ENCODE assay signal across 14 cellular contexts in the genomic region with DNA sequence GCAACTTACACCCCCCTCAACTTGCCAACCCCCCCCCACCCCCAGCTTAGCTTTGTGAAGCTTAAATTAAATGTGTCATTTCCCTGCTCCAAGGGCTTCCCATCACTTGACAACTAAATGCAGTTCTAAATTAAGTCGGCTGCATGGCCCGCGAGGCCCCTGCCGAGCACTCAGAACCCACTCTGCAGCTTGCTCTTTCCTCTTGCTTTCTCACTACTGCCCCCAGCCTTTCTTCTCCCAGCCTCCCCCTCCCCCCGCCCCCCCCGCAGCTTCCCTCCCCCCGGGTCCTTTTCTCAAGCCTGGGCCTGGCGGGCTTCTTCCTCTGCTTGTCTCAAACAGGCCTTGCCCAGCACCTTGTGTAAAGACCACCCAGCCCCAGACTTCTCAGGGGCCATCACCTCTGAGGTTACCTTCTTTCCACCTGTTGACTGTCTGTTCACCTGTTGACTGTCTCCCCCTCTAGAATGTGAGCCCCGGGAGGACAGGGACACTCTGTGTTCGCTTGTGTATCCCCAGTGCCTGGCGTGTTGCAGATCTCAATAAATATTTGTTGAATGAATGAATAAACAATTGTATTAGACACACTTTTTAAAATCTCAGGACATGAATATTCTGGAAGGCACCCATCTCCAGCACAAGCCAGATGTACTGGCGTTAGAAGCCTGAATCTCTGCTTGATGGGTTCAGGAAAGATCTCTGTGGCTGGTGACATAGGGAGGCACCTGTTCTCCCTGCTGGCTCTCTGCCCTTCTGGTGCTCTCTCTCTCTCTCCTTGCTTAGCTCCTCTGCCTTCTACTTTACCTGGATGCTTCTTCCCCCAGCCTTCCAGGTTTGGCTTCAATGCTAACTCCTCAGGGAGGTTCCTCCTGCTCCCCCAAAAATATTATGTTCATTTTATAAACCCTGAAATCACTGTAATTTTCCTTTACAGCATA. TPM values are rescaled to one million over a fixed set of nuclear protein-coding genes. Genes with fewer than 3 reads are reported as not detected.
DNase-seq lines count a peak whose midpoint lies in the region; ATAC-seq, FAIRE-seq and TF ChIP-seq lines count a peak whose summit lies in the region.
"Had no signal": no experiment of that assay in that cellular context is flagged by ENCODE, and none has a peak within 500 bp of the region (broad histone marks: within the 10 kb centered on the region; RNA-seq: fewer than 3 reads in every experiment).

No MANE protein-coding gene starts in this region.

- H3K27ac ChIP-seq in Peyer's patch (no peak overlapping the region), iPS-20b (ENCODE audit: low read length) (no peak overlapping the region), HepG2 (ENCODE audit: extremely low read length, insufficient read depth, low read length) (no peak overlapping the region)

- H3K27ac Mint-ChIP-seq in activated T-cell treated with anti-CD3 and anti-CD28 coated beads, Interleukin-2, amount 50 U/mL, for 72 hours: peak overlapping the region; percentile 9
- H3K27ac Mint-ChIP-seq in stimulated activated memory B cell treated with anti-CD40 and anti-IgM and Interleukin-4, amounts not matched to agents 10 μg/mL and 1 μg/mL and 100 μg/mL, for 72 hours: no peak overlapping the region

- H3K27me3 Mint-ChIP-seq in activated T-cell treated with anti-CD3 and anti-CD28 coated beads, Interleukin-2, amount 50 U/mL, for 72 hours (ENCODE audit: low read depth): peaks cover 48% of the 10 kb centered on the region
- H3K27me3 Mint-ChIP-seq in stimulated activated memory B cell treated with anti-CD40 and anti-IgM and Interleukin-4, amounts not matched to agents 10 μg/mL and 1 μg/mL and 100 μg/mL, for 72 hours: peaks cover 67% of the 10 kb centered on the region

- H3K4me1 ChIP-seq in Peyer's patch (peaks cover 8 to 16% (median 12%) of the 10 kb centered on the region in 4 donors), iPS-20b (ENCODE audit: insufficient read depth, low read length) (peaks cover 5% of the 10 kb centered on the region; the same call in 1 of the 2 replicates), HepG2 (ENCODE audit: insufficient read depth, low read length) (peaks cover 16% of the 10 kb centered on the region)

- no peak for DNase-seq in activated T-cell treated with anti-CD3 and anti-CD28 coated beads, Interleukin-2, amount 50 U/mL, for 72 hours
- no peak for DNase-seq in activated T-cell treated with anti-CD3 and anti-CD28 coated beads, Interleukin-2, amount 50 U/mL, for 48 hours
- peak in 2 of 3 donors; percentile 33 to 34 for DNase-seq in Peyer's patch
- DNase-seq in GM13976 (ENCODE audit: low spot score): no peak
- no peak for DNase-seq in HepG2 (ENCODE audit: low spot score)
- DNase-seq: activated gamma-delta T cell treated with Interleukin-2 at 50 U/mL for 16 hours, kidney glomerular epithelial cell, NCI-H2107, spleen had no signal

- no peak overlapping the region for H3K4me3 ChIP-seq in Peyer's patch
- H3K4me3 ChIP-seq in iPS-20b (ENCODE audit: low read length): peak overlapping the region; percentile 64
- H3K4me3 ChIP-seq in HepG2 (replicated peaks in 1 of 3; ENCODE audit: insufficient read depth in 1 of 3, low read depth in 2 of 3, low read length in 3 of 3): no peak overlapping the region

- CTCF ChIA-PET in HepG2 (lab: Yijun Ruan, JAX; ENCODE audit: low intra/inter-chr PET ratio, low total read pairs): no interaction called here

- no peak for TF ChIP-seq EP300 in HepG2 (IDR thresholded peaks at IDR 0.05; ENCODE audit: low read depth in 2 of 2, low read length in 2 of 2)
- TF ChIP-seq EP300 in HepG2 (CRISPR knock-in tag; IDR thresholded peaks at IDR 0.05; ENCODE audit: borderline replicate concordance): no peak

- intact Hi-C loops in HepG2 (cut with micrococcal nuclease; ENCODE audit: unreplicated experiment): no loop called here

- H4K20me1 ChIP-seq in HepG2 (ENCODE audit: insufficient read depth, low read length): no peaks in the 10 kb centered on the region

- H3K9me3 Mint-ChIP-seq in activated T-cell treated with anti-CD3 and anti-CD28 coated beads, Interleukin-2, amount 50 U/mL, for 72 hours: no peaks in the 10 kb centered on the region
- H3K9me3 Mint-ChIP-seq in stimulated activated memory B cell treated with anti-CD40 and anti-IgM and Interleukin-4, amounts not matched to agents 10 μg/mL and 1 μg/mL and 100 μg/mL, for 72 hours: no peaks in the 10 kb centered on the region

- TF ChIP-seq CTCF in Peyer's patch (IDR thresholded peaks at IDR 0.05) (no peak), GM13976 (IDR thresholded peaks at IDR 0.05; ENCODE audit: borderline replicate concordance, control extremely low read depth, extremely low read depth, insufficient read depth, missing control alignments) (no peak), HepG2 (CRISPR knock-in tag; IDR thresholded peaks at IDR 0.05) (no peak)

- H3K36me3 ChIP-seq in Peyer's patch (no peaks in the 10 kb centered on the region), iPS-20b (ENCODE audit: insufficient read depth, low read depth, low read length) (no peaks in the 10 kb centered on the region), HepG2 (replicated peaks in 1 of 2; ENCODE audit: control insufficient read depth in 1 of 2, insufficient read depth in 2 of 2, low read length in 2 of 2) (no peaks in the 10 kb centered on the region)
- H3K36me3 ChIP-seq: spleen, uterus had no signal

- in situ Hi-C loops in GM13976 (cut with MboI; ENCODE audit: low sequenced_read_pairs, unreplicated experiment): no loop called here
- in situ Hi-C loops in HepG2 (cut with HindIII; ENCODE audit: extremely low pct_ligation_motif_present, low pct_unique_long_range_greater_than_20kb): no loop called here

- H3K27me3 ChIP-seq in Peyer's patch (no peaks in the 10 kb centered on the region), iPS-20b (ENCODE audit: insufficient read depth, low read length) (peaks cover 4% of the 10 kb centered on the region; the same call in 1 of the 2 replicates), HepG2 (ENCODE audit: control insufficient read depth in 1 of 2, insufficient read depth in 2 of 2, low read length in 2 of 2) (peaks cover 0 to 13% of the 10 kb centered on the region in 2 experiments; a peak in 2 of 5 replicates)
- H3K27me3 ChIP-seq: uterus had no signal

- no peak overlapping the region for H3K4me2 ChIP-seq in HepG2 (ENCODE audit: low read depth, low read length)

- H3K79me2 ChIP-seq in HepG2 (ENCODE audit: insufficient read depth, low read length): no peaks in the 10 kb centered on the region

- H3K9ac ChIP-seq in iPS-20b (ENCODE audit: low read depth, low read length) (no peak overlapping the region), HepG2 (ENCODE audit: insufficient read depth, low read depth, low read length) (no peak overlapping the region)

- peaks cover 21% of the 10 kb centered on the region for H3K4me1 Mint-ChIP-seq in activated T-cell treated with anti-CD3 and anti-CD28 coated beads, Interleukin-2, amount 50 U/mL, for 72 hours (ENCODE audit: low read depth)
- peaks cover 25% of the 10 kb centered on the region for H3K4me1 Mint-ChIP-seq in stimulated activated memory B cell treated with anti-CD40 and anti-IgM and Interleukin-4, amounts not matched to agents 10 μg/mL and 1 μg/mL and 100 μg/mL, for 72 hours

- no peak for ATAC-seq in activated T-cell treated with anti-CD3 and anti-CD28 coated beads, Interleukin-2, amount 50 U/mL, for 72 hours (replicated peaks in 1 of 2)
- ATAC-seq in stimulated activated memory B cell treated with anti-CD40 and anti-IgM and Interleukin-4, amounts not matched to agents 10 μg/mL and 1 μg/mL and 100 μg/mL, for 72 hours: no peak
- ATAC-seq in HepG2 (no peak), HG03565 (IDR thresholded peaks at IDR 0.05; ENCODE audit: unreplicated experiment) (no peak)

- FAIRE-seq in HepG2 (lab: Jason Lieb, UNC): no peak
- FAIRE-seq: TTC549 had no signal

- BruUV-seq in HepG2 (replicated peaks; lab: Mats Ljungman, UMichigan): no TSS peak

- no peaks in the 10 kb centered on the region for H3K9me3 ChIP-seq in Peyer's patch
- no peaks in the 10 kb centered on the region for H3K9me3 ChIP-seq in iPS-20b (ENCODE audit: insufficient read depth, low read depth, low read length)
- H3K9me3 ChIP-seq in HepG2 (ENCODE audit: low read length): no peaks in the 10 kb centered on the region
- H3K9me3 ChIP-seq: spleen, uterus had no signal

- no peak overlapping the region for H2AFZ ChIP-seq in HepG2 (ENCODE audit: low read length)

- TF ChIP-seq POLR2A in Peyer's patch (IDR thresholded peaks at IDR 0.05): no peak
- no peak for TF ChIP-seq POLR2A in HepG2 (IDR thresholded peaks at IDR 0.05; ENCODE audit: insufficient read depth in 1 of 2, low read depth in 2 of 2, low read length in 2 of 2)

- TF ChIP-seq RAD21 in HepG2 (CRISPR knock-in tag; IDR thresholded peaks at IDR 0.05): no peak

- peak overlapping the region; percentile 52 to 64 for H3K4me3 Mint-ChIP-seq in activated T-cell treated with anti-CD3 and anti-CD28 coated beads, Interleukin-2, amount 50 U/mL, for 72 hours
- peak overlapping the region; percentile 68 for H3K4me3 Mint-ChIP-seq in stimulated activated memory B cell treated with anti-CD40 and anti-IgM and Interleukin-4, amounts not matched to agents 10 μg/mL and 1 μg/mL and 100 μg/mL, for 72 hours

- no peaks in the 10 kb centered on the region for H3K36me3 Mint-ChIP-seq in activated T-cell treated with anti-CD3 and anti-CD28 coated beads, Interleukin-2, amount 50 U/mL, for 72 hours (ENCODE audit: insufficient read depth in 2 of 2)
- no peaks in the 10 kb centered on the region for H3K36me3 Mint-ChIP-seq in stimulated activated memory B cell treated with anti-CD40 and anti-IgM and Interleukin-4, amounts not matched to agents 10 μg/mL and 1 μg/mL and 100 μg/mL, for 72 hours

- POLR2A ChIA-PET in HepG2 (lab: Yijun Ruan, JAX): no interaction called here

- WGBS in HepG2 (ENCODE audit: low lambda C conversion rate): 33% methylated on average over 12 of the region's 12 CpGs

RNA-seq across cellular contexts. Expression of a gene that starts 1.2 kb away (rescaled TPM):
- under 1 TPM; 0.09 to 0.10 TPM for total RNA-seq in activated T-cell treated with anti-CD3 and anti-CD28 coated beads, Interleukin-2, amount 50 U/mL, for 72 hours
- 1 to 10 TPM in 1 of 4 donors, under 1 TPM in 1, not detected in 2; 0.13 to 2.5 TPM for total RNA-seq in Peyer's patch
- not detected in 2 replicates for total RNA-seq in HepG2 (2016; rRNA removed; fragmentation: Illumina TruSeq; extraction: Trizol)
- not detected in 2 replicates for total RNA-seq in HepG2 (2016; cell fraction: cytosol; rRNA removed; fragmentation: Illumina TruSeq; extraction: Trizol; ENCODE audit: low read depth)
- not detected in 2 replicates for total RNA-seq in HepG2 (2016; cell fraction: insoluble cytoplasmic fraction; rRNA removed; fragmentation: Illumina TruSeq; extraction: Trizol)
- not detected in 2 replicates for total RNA-seq in HepG2 (2016; cell fraction: membrane; rRNA removed; fragmentation: Illumina TruSeq; extraction: Trizol)
- total RNA-seq in HepG2 (2016; cell fraction: nucleus; rRNA removed; fragmentation: Illumina TruSeq; extraction: Trizol): not detected in 2 replicates
- not detected in 2 replicates for polyA plus RNA-seq in HepG2 (2011; rRNA removed)
- not detected in 2 replicates for polyA plus RNA-seq in HepG2 (2011; cell fraction: cytosol; rRNA removed)
- 0.06 and 0.12 TPM in 2 replicates for polyA plus RNA-seq in HepG2 (2011; cell fraction: nucleus; rRNA removed)
- not detected in 2 replicates for polyA plus RNA-seq in HepG2 (2012)
- 0.06 TPM in 2 replicates for polyA plus RNA-seq in HepG2 (2016; cell fraction: cytosol; fragmentation: Illumina TruSeq; extraction: Trizol; ENCODE audit: low read depth)
- not detected in 2 replicates for polyA plus RNA-seq in HepG2 (2016; cell fraction: insoluble cytoplasmic fraction; fragmentation: Illumina TruSeq; extraction: Trizol; ENCODE audit: low read depth)
- polyA plus RNA-seq in HepG2 (2016; cell fraction: membrane; fragmentation: Illumina TruSeq; extraction: Trizol; ENCODE audit: low read depth): not detected in 2 replicates
- 0.11 and 0.14 TPM in 2 replicates for polyA plus RNA-seq in HepG2 (2016; cell fraction: nucleus; fragmentation: Illumina TruSeq; extraction: Trizol; ENCODE audit: insufficient read depth, low read depth)
- 0.02 TPM in 1 of 2 replicates, not detected in the other for polyA minus RNA-seq in HepG2 (2011; rRNA and poly(A)+ RNA removed; ENCODE audit: low replicate concordance)
- not detected in 2 replicates for polyA minus RNA-seq in HepG2 (2011; cell fraction: cytosol; rRNA and poly(A)+ RNA removed)
- under 0.01 and 0.12 TPM in 2 replicates for polyA minus RNA-seq in HepG2 (2011; cell fraction: nucleus; rRNA and poly(A)+ RNA removed)

RNA-seq across cellular contexts. Expression of a gene that starts 40.4 kb away (rescaled TPM):
- under 1 TPM; 0.39 to 0.58 TPM for total RNA-seq in activated T-cell treated with anti-CD3 and anti-CD28 coated beads, Interleukin-2, amount 50 U/mL, for 72 hours
- total RNA-seq in Peyer's patch (1 to 10 TPM in 2 of 4 donors, under 1 TPM in 2; 0.88 to 2.5 (median 1.0) TPM), HepG2 (2016; rRNA removed; fragmentation: Illumina TruSeq; extraction: Trizol) (not detected in 2 replicates)
- not detected in 2 replicates for total RNA-seq in HepG2 (2016; cell fraction: cytosol; rRNA removed; fragmentation: Illumina TruSeq; extraction: Trizol; ENCODE audit: low read depth)
- not detected in 2 replicates for total RNA-seq in HepG2 (2016; cell fraction: insoluble cytoplasmic fraction; rRNA removed; fragmentation: Illumina TruSeq; extraction: Trizol)
- total RNA-seq in HepG2 (2016; cell fraction: membrane; rRNA removed; fragmentation: Illumina TruSeq; extraction: Trizol): not detected in 2 replicates
- total RNA-seq in HepG2 (2016; cell fraction: nucleus; rRNA removed; fragmentation: Illumina TruSeq; extraction: Trizol): not detected in 2 replicates
- polyA plus RNA-seq in HepG2 (2011; rRNA removed): 0.01 TPM in 1 of 2 replicates, not detected in the other
- not detected in 2 replicates for polyA plus RNA-seq in HepG2 (2011; cell fraction: cytosol; rRNA removed)
- not detected in 2 replicates for polyA plus RNA-seq in HepG2 (2011; cell fraction: nucleus; rRNA removed)
- polyA plus RNA-seq in HepG2 (2012): 0.03 TPM in 1 of 2 replicates, not detected in the other
- not detected in 2 replicates for polyA plus RNA-seq in HepG2 (2016; cell fraction: cytosol; fragmentation: Illumina TruSeq; extraction: Trizol; ENCODE audit: low read depth)
- not detected in 2 replicates for polyA plus RNA-seq in HepG2 (2016; cell fraction: insoluble cytoplasmic fraction; fragmentation: Illumina TruSeq; extraction: Trizol; ENCODE audit: low read depth)
- polyA plus RNA-seq in HepG2 (2016; cell fraction: membrane; fragmentation: Illumina TruSeq; extraction: Trizol; ENCODE audit: low read depth): not detected in 2 replicates
- polyA plus RNA-seq in HepG2 (2016; cell fraction: nucleus; fragmentation: Illumina TruSeq; extraction: Trizol; ENCODE audit: insufficient read depth, low read depth): not detected in 2 replicates
- polyA minus RNA-seq in HepG2 (2011; rRNA and poly(A)+ RNA removed; ENCODE audit: low replicate concordance): not detected in 2 replicates
- not detected in 2 replicates for polyA minus RNA-seq in HepG2 (2011; cell fraction: cytosol; rRNA and poly(A)+ RNA removed)
- 0.12 TPM in 1 of 2 replicates, not detected in the other for polyA minus RNA-seq in HepG2 (2011; cell fraction: nucleus; rRNA and poly(A)+ RNA removed)

Comparison
In these comparisons a context has a peak if more than half of its experiments do, and no peak if none do; other contexts are left out.
1. DNase-seq: peak in Peyer's patch (2 of 3); none in activated T-cell treated with anti-CD3 and anti-CD28 coated beads, Interleukin-2, amount 50 U/mL, for 72 hours (0 of 2), activated T-cell treated with anti-CD3 and anti-CD28 coated beads, Interleukin-2, amount 50 U/mL, for 48 hours (0 of 2), GM13976 (single experiment) and HepG2 (single experiment).